ENCODE assay signal across 16 cellular contexts in the genomic region with DNA sequence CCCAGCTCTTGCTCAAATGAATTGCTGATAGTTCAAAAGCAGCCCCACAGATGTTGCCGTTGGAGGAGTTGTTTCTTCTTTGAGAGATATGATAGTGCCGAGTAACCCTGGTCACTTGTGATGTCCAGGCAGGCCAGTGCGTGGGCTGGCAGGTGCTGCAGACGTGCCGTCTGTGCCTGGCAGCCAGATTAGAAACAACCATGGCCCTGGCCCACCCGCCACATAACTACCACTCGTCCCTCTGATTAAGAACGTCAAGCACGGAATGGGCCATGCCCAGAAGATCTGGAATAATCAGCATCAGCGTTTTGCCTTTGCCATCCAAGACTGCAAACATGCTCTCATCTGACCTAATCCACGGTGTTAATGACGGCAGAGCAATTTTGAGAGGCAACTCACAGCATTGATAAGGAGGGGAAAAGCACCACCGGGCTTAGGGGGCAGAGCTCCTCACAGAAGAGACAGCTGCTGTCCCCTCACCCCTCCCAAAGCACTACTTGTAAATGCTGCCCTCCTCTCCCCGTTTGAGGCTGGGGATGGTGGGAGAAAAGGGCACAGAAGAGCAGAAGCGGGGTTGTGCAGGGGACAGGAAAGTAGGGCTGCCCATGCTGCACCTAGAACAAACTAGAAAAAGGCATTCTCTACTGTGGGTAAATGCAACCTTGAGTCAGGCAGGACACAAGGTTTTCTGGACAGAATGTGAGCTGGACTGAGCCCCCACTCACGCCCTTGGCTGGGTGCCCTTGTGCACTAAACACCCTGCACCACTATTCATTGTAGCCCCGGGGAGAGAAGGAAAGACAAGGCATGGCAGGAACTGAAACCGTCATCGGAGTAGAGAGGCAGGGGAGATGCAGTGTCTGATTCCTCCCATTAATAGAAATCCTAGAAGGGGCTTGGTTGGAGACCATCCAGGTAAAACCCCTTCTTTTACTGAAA.
"Had no signal": no experiment of that assay in that cellular context is flagged by ENCODE, and none has a peak within 500 bp of the region (broad histone marks: within the 10 kb centered on the region; RNA-seq: fewer than 3 reads in every experiment).

No MANE protein-coding gene starts in this region.

- H3K4me1 Mint-ChIP-seq: memory B cell had no signal

- H3K9me3 Mint-ChIP-seq: activated B cell treated with CpG ODN at 0.5 μM for 24 hours; activated CD4-positive, alpha-beta T cell treated with anti-CD3 and anti-CD28 coated beads, Interleukin-2, amount 10 ng/mL, durations not matched to agents 24 days and 14 days; activated naive CD4-positive, alpha-beta T cell treated with anti-CD3 and anti-CD28 coated beads, Interleukin-2, amount 50 U/mL, for 72 hours; activated T-helper 2 cell treated with anti-CD3 and anti-CD28 coated beads, Interferon-gamma antibody, Interleukin-2, Interleukin-4, amounts not matched to agents 10 μg/mL and 5 μg/mL and 100 μg/mL, durations not matched to agents 14 hours and 24 hours and 36 hours; memory B cell; natural killer cell; T-helper 1 cell treated with Interleukin-12 subunit alpha and Interleukin-12 subunit beta and Interleukin-4 antibody, amounts not matched to agents 30 μg/mL and 1 μg/mL, for 36 hours had no signal

- DNase-seq: activated B cell treated with CpG ODN at 0.5 μM for 24 hours; activated CD4-positive, alpha-beta T cell treated with anti-CD3 and anti-CD28 coated beads, Interleukin-2, amount 10 ng/mL, durations not matched to agents 24 days and 14 days; amniotic stem cell; brain microvascular endothelial cell; dorsolateral prefrontal cortex; glutamatergic neuron; natural killer cell; stimulated activated CD4-positive, alpha-beta T cell treated with anti-CD3 and anti-CD28 coated beads, Interleukin-4, amount 100 ng/mL, for 1 hour; stimulated activated CD8-positive, alpha-beta memory T cell treated with anti-CD3 and anti-CD28 coated beads, Interleukin-4, amount 100 ng/mL, for 48 hours; stomach; uterus had no signal

- H3K36me3 Mint-ChIP-seq: memory B cell, natural killer cell had no signal

- H3K36me3 ChIP-seq: brain microvascular endothelial cell, esophagus muscularis mucosa, stomach, uterus had no signal

- H3K4me3 ChIP-seq: dorsolateral prefrontal cortex, esophagus muscularis mucosa, stomach, uterus had no signal

- H3K4me3 Mint-ChIP-seq: activated B cell treated with CpG ODN at 0.5 μM for 24 hours; activated CD4-positive, alpha-beta T cell treated with anti-CD3 and anti-CD28 coated beads, Interleukin-2, amount 10 ng/mL, durations not matched to agents 24 days and 14 days; memory B cell; natural killer cell; T-helper 1 cell treated with Interleukin-12 subunit alpha and Interleukin-12 subunit beta and Interleukin-4 antibody, amounts not matched to agents 30 μg/mL and 1 μg/mL, for 36 hours had no signal

- H3K27me3 ChIP-seq: brain microvascular endothelial cell, uterus had no signal

- H3K27ac ChIP-seq: brain microvascular endothelial cell, dorsolateral prefrontal cortex, esophagus muscularis mucosa, stomach, uterus had no signal

- H3K9me3 ChIP-seq: esophagus muscularis mucosa, stomach, uterus had no signal

- H3K27ac Mint-ChIP-seq: activated B cell treated with CpG ODN at 0.5 μM for 24 hours; activated CD4-positive, alpha-beta T cell treated with anti-CD3 and anti-CD28 coated beads, Interleukin-2, amount 10 ng/mL, durations not matched to agents 24 days and 14 days; activated naive CD4-positive, alpha-beta T cell treated with anti-CD3 and anti-CD28 coated beads, Interleukin-2, amount 50 U/mL, for 72 hours; activated T-helper 2 cell treated with anti-CD3 and anti-CD28 coated beads, Interferon-gamma antibody, Interleukin-2, Interleukin-4, amounts not matched to agents 10 μg/mL and 5 μg/mL and 100 μg/mL, durations not matched to agents 14 hours and 24 hours and 36 hours; memory B cell; natural killer cell; T-helper 1 cell treated with Interleukin-12 subunit alpha and Interleukin-12 subunit beta and Interleukin-4 antibody, amounts not matched to agents 30 μg/mL and 1 μg/mL, for 36 hours had no signal

- ATAC-seq: activated naive CD4-positive, alpha-beta T cell treated with anti-CD3 and anti-CD28 coated beads, Interleukin-2, amount 50 U/mL, for 72 hours; natural killer cell had no signal
